Comparison of ENCODE assay signal across 13 cellular contexts in the genomic region with DNA sequence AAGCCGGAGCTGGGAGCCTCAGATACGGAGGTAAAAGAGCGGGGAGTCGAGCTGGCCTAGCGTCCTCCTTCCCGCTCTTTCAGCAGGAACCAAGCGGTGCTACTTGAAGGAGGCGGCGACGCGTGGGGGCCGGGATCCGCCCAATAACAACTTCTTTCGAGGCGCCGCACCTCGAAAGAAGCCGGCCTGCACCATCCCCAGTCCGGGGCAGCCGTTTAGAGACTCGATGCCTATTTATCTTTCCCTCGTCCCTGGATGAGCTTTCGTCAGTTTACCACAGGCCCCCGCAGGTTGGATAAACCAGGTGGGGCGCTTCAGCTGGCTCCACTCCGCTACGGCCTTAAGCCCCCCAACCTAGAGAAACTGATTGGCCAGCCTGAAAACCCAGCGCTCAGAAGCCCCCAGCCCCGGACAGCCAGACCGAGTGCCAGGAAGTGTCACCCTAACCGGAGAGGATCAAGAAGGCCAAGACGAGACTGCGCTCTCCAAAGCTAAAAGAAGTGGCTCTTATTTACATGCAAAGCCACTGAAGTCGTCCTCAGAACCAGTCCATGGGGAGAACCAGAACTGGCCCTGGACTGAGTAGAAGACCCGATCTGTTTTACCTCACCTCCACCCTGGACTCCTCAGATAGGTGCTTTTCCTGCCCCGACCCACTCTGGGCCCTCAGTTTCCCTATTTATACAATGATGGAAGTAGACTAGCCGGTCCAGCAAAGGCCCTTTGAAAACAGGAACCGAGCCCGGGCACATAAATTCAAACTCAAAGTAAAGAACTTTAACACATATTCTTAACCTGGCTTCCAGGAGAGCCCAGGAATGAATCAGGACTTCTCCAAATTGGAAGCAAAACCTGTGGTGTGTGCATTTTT. TPM values are rescaled to one million over a fixed set of nuclear protein-coding genes. Genes with fewer than 3 reads are reported as not detected.
DNase-seq lines count a peak whose midpoint lies in the region; ATAC-seq and TF ChIP-seq lines count a peak whose summit lies in the region.
"Had no signal": no experiment of that assay in that cellular context is flagged by ENCODE, and none has a peak within 500 bp of the region (broad histone marks: within the 10 kb centered on the region; RNA-seq: fewer than 3 reads in every experiment).

No MANE protein-coding gene starts in this region.

- H3K27me3 ChIP-seq in H7 (ENCODE audit: control insufficient read depth, insufficient read depth, low read length) (peaks cover 99% of the 10 kb centered on the region), ovary (peaks cover 15% of the 10 kb centered on the region)

- H3K36me3 ChIP-seq in H7 (replicated peaks; ENCODE audit: control insufficient read depth, insufficient read depth, low read length) (no peaks in the 10 kb centered on the region), ovary (no peaks in the 10 kb centered on the region)

- H3K27me3 Mint-ChIP-seq in activated CD8-positive, alpha-beta memory T cell treated with anti-CD3 and anti-CD28 coated beads, Interleukin-2, amount 10 ng/mL, durations not matched to agents 7 days and 5 days = peaks cover 94% of the 10 kb centered on the region
- H3K27me3 Mint-ChIP-seq in effector memory CD8-positive, alpha-beta T cell = peaks cover 81 to 92% of the 10 kb centered on the region in 2 donors

- H3K4me1 Mint-ChIP-seq in activated CD8-positive, alpha-beta memory T cell treated with anti-CD3 and anti-CD28 coated beads, Interleukin-2, amount 10 ng/mL, durations not matched to agents 7 days and 5 days = peaks cover 22% of the 10 kb centered on the region
- H3K4me1 Mint-ChIP-seq in effector memory CD8-positive, alpha-beta T cell (ENCODE audit: low read depth in 2 of 2) = peaks cover 33 to 51% of the 10 kb centered on the region in 2 donors

- H3K9me3 ChIP-seq in ovary = no peaks in the 10 kb centered on the region

- no peak overlapping the region for H3K27ac ChIP-seq in ovary
- H3K27ac ChIP-seq: KMS-11 had no signal

- intact Hi-C loops in ovary (cut with DNase I) = loop anchor here in 1 of 4 donors (10.0 kb wide), 1 partner anchor 148 kb away; no protein-coding TSS in a partner anchor

- CTCF ChIA-PET in activated CD8-positive, alpha-beta memory T cell treated with anti-CD3 and anti-CD28 coated beads, Interleukin-2, amount 10 ng/mL, durations not matched to agents 7 days and 5 days (lab: Charles Lee) = interaction anchor here (1.0 kb wide), 1 partner anchor 9 kb away, joined by 4 read pairs; no protein-coding TSS in a partner anchor

- H3K4me1 ChIP-seq in ovary (ENCODE audit: insufficient read depth) = peaks cover 8% of the 10 kb centered on the region

- H3K4me3 ChIP-seq in H7 (ENCODE audit: insufficient read depth, low read depth, low read length) (peak overlapping the region; percentile 14; the same call in 1 of the 2 replicates), ovary (peak overlapping the region; percentile 35)

- no peak for DNase-seq in activated CD8-positive, alpha-beta memory T cell treated with anti-CD3 and anti-CD28 coated beads, Interleukin-2, amount 10 ng/mL, durations not matched to agents 7 days and 5 days
- no peak for DNase-seq in activated CD8-positive, alpha-beta memory T cell treated with anti-CD3 and anti-CD28 coated beads, Interleukin-2, amount 50 U/mL, for 4 hours
- DNase-seq in H7 = peak; percentile 77
- DNase-seq in effector memory CD8-positive, alpha-beta T cell = no peak
- no peak for DNase-seq in ovary
- DNase-seq in NCI-H526 treated with DMSO at 0.1 percent for 48 hours (lab: John Stamatoyannopoulos, UW) = no peak
- DNase-seq: islet precursor cell, NCI-H2227 treated with DMSO at 0.1 percent for 48 hours, nucleus accumbens had no signal

- TF ChIP-seq EP300 in ovary (IDR thresholded peaks at IDR 0.05) = no peak

- H3K36me3 Mint-ChIP-seq in activated CD8-positive, alpha-beta memory T cell treated with anti-CD3 and anti-CD28 coated beads, Interleukin-2, amount 10 ng/mL, durations not matched to agents 7 days and 5 days = no peaks in the 10 kb centered on the region
- H3K36me3 Mint-ChIP-seq in effector memory CD8-positive, alpha-beta T cell (ENCODE audit: insufficient read depth) = peaks cover 8% of the 10 kb centered on the region

- no peaks in the 10 kb centered on the region for H3K9me3 Mint-ChIP-seq in activated CD8-positive, alpha-beta memory T cell treated with anti-CD3 and anti-CD28 coated beads, Interleukin-2, amount 10 ng/mL, durations not matched to agents 7 days and 5 days (ENCODE audit: low read depth)
- no peaks in the 10 kb centered on the region for H3K9me3 Mint-ChIP-seq in effector memory CD8-positive, alpha-beta T cell

- H3K4me3 Mint-ChIP-seq in activated CD8-positive, alpha-beta memory T cell treated with anti-CD3 and anti-CD28 coated beads, Interleukin-2, amount 10 ng/mL, durations not matched to agents 7 days and 5 days = no peak overlapping the region
- H3K4me3 Mint-ChIP-seq in effector memory CD8-positive, alpha-beta T cell = peak overlapping the region; percentile 60 to 69

- no peak for ATAC-seq in activated CD8-positive, alpha-beta memory T cell treated with anti-CD3 and anti-CD28 coated beads, Interleukin-2, amount 10 ng/mL, durations not matched to agents 7 days and 5 days
- ATAC-seq in effector memory CD8-positive, alpha-beta T cell (replicated peaks) = no peak
- ATAC-seq in HG02571 (IDR thresholded peaks at IDR 0.05; ENCODE audit: unreplicated experiment) = no peak
- no peak for ATAC-seq in GM18502 (IDR thresholded peaks at IDR 0.05; ENCODE audit: poor library complexity, unreplicated experiment)

- WGBS in ovary, 3 donors = 4 to 7% (median 6%) methylated on average over 35 to 39 of the region's 39 CpGs

- TF ChIP-seq CTCF in ovary (IDR thresholded peaks at IDR 0.05) = no peak

- peak overlapping the region; percentile 16 for H3K27ac Mint-ChIP-seq in activated CD8-positive, alpha-beta memory T cell treated with anti-CD3 and anti-CD28 coated beads, Interleukin-2, amount 10 ng/mL, durations not matched to agents 7 days and 5 days
- no peak overlapping the region for H3K27ac Mint-ChIP-seq in effector memory CD8-positive, alpha-beta T cell

- no peak for TF ChIP-seq POLR2A in ovary (IDR thresholded peaks at IDR 0.05)

RNA-seq across cellular contexts. Expression of a gene that starts 1.4 kb away (rescaled TPM):
- total RNA-seq in activated CD8-positive, alpha-beta memory T cell treated with anti-CD3 and anti-CD28 coated beads, Interleukin-2, amount 10 ng/mL, durations not matched to agents 7 days and 5 days = not detected
- not detected in 2 replicates for total RNA-seq in H7 (2014; rRNA removed; shearing (Covaris generic))
- total RNA-seq in ovary = not detected
- not detected for polyA plus RNA-seq in ovary
- polyA plus RNA-seq: esophagus had no signal

RNA-seq across cellular contexts. Expression of a gene that starts 30.8 kb away (rescaled TPM):
- 10 to 100 TPM; 40.3 to 42.7 TPM for total RNA-seq in activated CD8-positive, alpha-beta memory T cell treated with anti-CD3 and anti-CD28 coated beads, Interleukin-2, amount 10 ng/mL, durations not matched to agents 7 days and 5 days
- 14.3 and 22.3 TPM in 2 replicates for total RNA-seq in H7 (2014; rRNA removed; shearing (Covaris generic))
- 10 to 100 TPM; 18.7 to 63.1 (median 41.5) TPM for total RNA-seq in ovary
- polyA plus RNA-seq in ovary = 10 to 100 TPM; 23.1 to 58.2 TPM
